ENCODE assay signal across 8 cellular contexts in the genomic region with DNA sequence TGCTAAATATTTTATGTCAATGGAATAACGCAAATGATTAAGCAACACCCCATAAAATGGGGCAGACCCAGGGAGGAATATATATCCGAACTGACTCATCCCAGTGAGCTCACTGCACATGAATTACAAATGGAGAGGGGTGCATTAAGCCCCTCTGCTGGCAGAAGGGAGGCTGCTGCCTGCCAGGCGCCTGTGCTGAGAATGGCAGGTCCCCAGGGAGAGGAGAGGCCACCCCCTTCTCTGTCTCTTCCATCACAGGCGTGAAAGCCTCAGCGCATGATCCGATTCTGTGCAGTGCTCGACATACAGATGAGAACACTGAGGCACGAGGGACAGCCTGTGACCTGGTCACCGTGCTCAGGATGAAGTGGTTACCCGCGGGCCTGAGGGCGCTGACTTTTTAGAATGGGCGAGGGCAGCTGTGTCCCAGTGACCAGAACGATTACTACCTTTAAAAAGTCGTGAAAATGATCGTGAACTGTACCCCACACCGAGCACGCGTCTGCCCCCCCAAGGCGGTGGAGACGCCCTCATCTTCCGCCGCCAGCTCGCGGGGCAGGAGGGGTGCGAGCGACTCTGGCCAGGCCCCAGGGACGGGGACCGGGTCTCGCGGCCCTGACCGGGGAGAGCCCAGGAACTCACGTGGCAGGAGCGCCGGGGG.
DNase-seq lines count a peak whose midpoint lies in the region; ATAC-seq, FAIRE-seq and TF ChIP-seq lines count a peak whose summit lies in the region.
"Not testable (repeated sequence)": the region's sequence is repeated elsewhere in the genome, so short reads cannot be mapped to it uniquely, and the experiment has no call there.

No MANE protein-coding gene starts in this region.

- H3K27ac ChIP-seq in GM12878 (ENCODE audit: control insufficient read depth, insufficient read depth), result peak overlapping the region; percentile 65

- in situ Hi-C loops in GM12878 (cut with MboI), result not testable (repeated sequence)

- not testable (repeated sequence) for H4K20me1 ChIP-seq in GM12878 (ENCODE audit: control insufficient read depth, insufficient read depth)

- not testable (repeated sequence) for H3K36me3 ChIP-seq in GM12878 (ENCODE audit: control insufficient read depth in 2 of 2, insufficient read depth in 2 of 2, low read length in 1 of 2)

- DNase-seq in AG04449 (ENCODE audit: low read depth, low spot score), result peak; percentile 28
- not testable (repeated sequence) for DNase-seq in H54 (ENCODE audit: insufficient read length, low spot score); activated B cell treated with CpG ODN at 0.5 μM for 24 hours; GM12878 (ENCODE audit: low read depth, low spot score)
- DNase-seq in NCI-H446 treated with DMSO at 0.1 percent for 48 hours (lab: John Stamatoyannopoulos, UW), result peak; percentile 2
- DNase-seq in foreskin fibroblast, result peak; percentile 85 to 89
- peak; percentile 27 for DNase-seq in stimulated activated CD4-positive, alpha-beta T cell treated with anti-CD3 and anti-CD28 coated beads, Interleukin-1b, Interleukin-23, amount 100 ng/mL, for 48 hours

- CTCF ChIA-PET in AG04449 (lab: Yijun Ruan, JAX); activated B cell treated with CpG ODN at 0.5 μM for 24 hours (lab: Charles Lee): not testable (repeated sequence)
- CTCF ChIA-PET in GM12878 (lab: Yijun Ruan, JAX), result interaction anchor here (1.3 to 1.5 kb wide), 2 partner anchors 12 to 262 kb away, joined by 3 read pairs; no protein-coding TSS in a partner anchor

- intact Hi-C loops in activated B cell treated with CpG ODN at 0.5 μM for 24 hours (cut with micrococcal nuclease), result not testable (repeated sequence)
- intact Hi-C loops in GM12878 (cut with micrococcal nuclease; ENCODE audit: unreplicated experiment), result loop anchor here (10.0 kb wide), 1 partner anchor 250 kb away; no protein-coding TSS in a partner anchor

- peak overlapping the region; percentile 82 for H3K4me2 ChIP-seq in GM12878 (ENCODE audit: control insufficient read depth, insufficient read depth)

- peak overlapping the region; percentile 82 for H3K27ac Mint-ChIP-seq in activated B cell treated with CpG ODN at 0.5 μM for 24 hours

- H3K4me3 Mint-ChIP-seq in activated B cell treated with CpG ODN at 0.5 μM for 24 hours, result peak overlapping the region; percentile 98

- H3K27me3 ChIP-seq in GM12878 (replicated peaks in 1 of 2; ENCODE audit: control insufficient read depth in 2 of 2, insufficient read depth in 2 of 2, low read length in 1 of 2); mononuclear cell (ENCODE audit: insufficient read depth, low read length): not testable (repeated sequence)

- not testable (repeated sequence) for H3K9me3 Mint-ChIP-seq in activated B cell treated with CpG ODN at 0.5 μM for 24 hours

- ATAC-seq in activated B cell treated with CpG ODN at 0.5 μM for 24 hours (ENCODE audit: low read depth); GM12878: not testable (repeated sequence)

- WGBS in GM12878 (ENCODE audit: insufficient coverage, insufficient replicate concordance, low lambda C conversion rate, missing lambda C conversion rate), result 3% methylated on average over 35 of the region's 35 CpGs

- peak overlapping the region; percentile 66 for H3K4me3 ChIP-seq in AG04449 (ENCODE audit: low read depth, low read length)
- peak overlapping the region; percentile 73 for H3K4me3 ChIP-seq in GM12878
- peak overlapping the region; percentile 54 to 59 for H3K4me3 ChIP-seq in foreskin fibroblast (ENCODE audit: low read depth in 1 of 2, low read length in 2 of 2)
- peak overlapping the region; percentile 52 for H3K4me3 ChIP-seq in mononuclear cell (ENCODE audit: low read length)

- 0 out of 2 replicates have a peak, but pooled peaks have one; percentile 4 for TF ChIP-seq POLR2A in H54 (IDR thresholded peaks at IDR 0.05; ENCODE audit: low read depth, low read length)
- not testable (repeated sequence) for TF ChIP-seq POLR2A in GM12878 (IDR thresholded peaks at IDR 0.05; ENCODE audit: low read depth, low read length)

- H3K27me3 Mint-ChIP-seq in activated B cell treated with CpG ODN at 0.5 μM for 24 hours, result not testable (repeated sequence)

- H3K9ac ChIP-seq in GM12878 (ENCODE audit: control insufficient read depth, insufficient read depth, low read length), result peak overlapping the region; percentile 76

- not testable (repeated sequence) for H3K79me2 ChIP-seq in GM12878 (ENCODE audit: control insufficient read depth, insufficient read depth, low read length)

- BruUV-seq in GM12878 (replicated peaks; lab: Mats Ljungman, UMichigan), result not testable (repeated sequence)

- RAD21 ChIA-PET in GM12878 (lab: Charles Lee; ENCODE audit: unreplicated experiment), result not testable (repeated sequence)

- H3K9me3 ChIP-seq in GM12878 (replicated peaks; ENCODE audit: control insufficient read depth, insufficient read depth, low read length); mononuclear cell (ENCODE audit: low read depth, low read length): not testable (repeated sequence)

- POLR2A ChIA-PET in AG04449 (lab: Yijun Ruan, JAX); GM12878 (lab: Charles Lee): not testable (repeated sequence)
- POLR2A ChIA-PET in activated B cell treated with CpG ODN at 0.5 μM for 24 hours (lab: Charles Lee), result interaction anchor here (1.3 kb wide), 1 partner anchor 12 kb away, joined by 3 read pairs; no protein-coding TSS in a partner anchor

- not testable (repeated sequence) for TF ChIP-seq CTCF in AG04449 (IDR thresholded peaks at IDR 0.05; ENCODE audit: insufficient read depth, low read length, missing control alignments); activated B cell treated with CpG ODN at 0.5 μM for 24 hours (IDR thresholded peaks at IDR 0.05); GM12878 (IDR thresholded peaks at IDR 0.05 in 2 of 3, conservative IDR thresholded peaks at IDR 0.05 in 1 of 3; ENCODE audit: control insufficient read depth in 2 of 3, extremely low read depth in 1 of 3, insufficient read depth in 1 of 3, low read depth in 3 of 3, low read length in 3 of 3); foreskin fibroblast (IDR thresholded peaks at IDR 0.05; ENCODE audit: low read depth, low read length)

- H3K4me1 Mint-ChIP-seq in activated B cell treated with CpG ODN at 0.5 μM for 24 hours, result peaks cover 13% of the 10 kb centered on the region

- not testable (repeated sequence) for TF ChIP-seq EP300 in GM12878 (IDR thresholded peaks at IDR 0.05; ENCODE audit: borderline replicate concordance in 1 of 2, control insufficient read depth in 1 of 2, low read depth in 2 of 2, low read length in 2 of 2)

- not testable (repeated sequence) for FAIRE-seq in H54 (lab: Jason Lieb, UNC); GM12878 (lab: Jason Lieb, UNC)

- SMC1A ChIA-PET in GM12878 (lab: Charles Lee; ENCODE audit: uncharacterized antibody, unreplicated experiment), result not testable (repeated sequence)

- not testable (repeated sequence) for TF ChIP-seq RAD21 in GM12878 (IDR thresholded peaks at IDR 0.05; ENCODE audit: insufficient read depth, low read depth, low read length)

- peak overlapping the region; percentile 69 for H2AFZ ChIP-seq in GM12878 (ENCODE audit: control insufficient read depth, low read depth, low read length)

- H3K36me3 Mint-ChIP-seq in activated B cell treated with CpG ODN at 0.5 μM for 24 hours (ENCODE audit: low read depth), result peaks cover 27% of the 10 kb centered on the region

- not testable (repeated sequence) for H3K4me1 ChIP-seq in GM12878 (ENCODE audit: control insufficient read depth, insufficient read depth, low read length); mononuclear cell (ENCODE audit: insufficient read depth, low read length)

TF ChIP-seq in GM12878, 131 proteins besides CTCF, POLR2A, EP300 and RAD21:
- peak; percentile 33; the same call in 1 of the 2 replicates for TF ChIP-seq SIN3A (IDR thresholded peaks at IDR 0.05; ENCODE audit: low read depth, low read length)
- TF ChIP-seq, protein P1, sequence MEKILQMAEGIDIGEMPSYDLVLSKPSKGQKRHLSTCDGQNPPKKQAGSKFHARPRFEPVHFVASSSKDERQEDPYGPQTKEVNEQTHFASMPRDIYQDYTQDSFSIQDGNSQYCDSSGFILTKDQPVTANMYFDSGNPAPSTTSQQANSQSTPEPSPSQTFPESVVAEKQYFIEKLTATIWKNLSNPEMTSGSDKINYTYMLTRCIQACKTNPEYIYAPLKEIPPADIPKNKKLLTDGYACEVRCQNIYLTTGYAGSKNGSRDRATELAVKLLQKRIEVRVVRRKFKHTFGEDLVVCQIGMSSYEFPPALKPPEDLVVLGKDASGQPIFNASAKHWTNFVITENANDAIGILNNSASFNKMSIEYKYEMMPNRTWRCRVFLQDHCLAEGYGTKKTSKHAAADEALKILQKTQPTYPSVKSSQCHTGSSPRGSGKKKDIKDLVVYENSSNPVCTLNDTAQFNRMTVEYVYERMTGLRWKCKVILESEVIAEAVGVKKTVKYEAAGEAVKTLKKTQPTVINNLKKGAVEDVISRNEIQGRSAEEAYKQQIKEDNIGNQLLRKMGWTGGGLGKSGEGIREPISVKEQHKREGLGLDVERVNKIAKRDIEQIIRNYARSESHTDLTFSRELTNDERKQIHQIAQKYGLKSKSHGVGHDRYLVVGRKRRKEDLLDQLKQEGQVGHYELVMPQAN (conservative IDR thresholded peaks at IDR 0.05), result peak; percentile 81; the same call in 1 of the 2 replicates
- TF ChIP-seq MXI1 (IDR thresholded peaks at IDR 0.05; ENCODE audit: low read depth, low read length), result 0 out of 2 replicates have a peak, but pooled peaks have one; percentile 5
- peak in 1 of 2 experiments; percentile 85; a peak in 1 of 4 replicates for TF ChIP-seq BHLHE40 (IDR thresholded peaks at IDR 0.05; ENCODE audit: borderline replicate concordance in 1 of 2, low read depth in 2 of 2, low read length in 1 of 2)
- peak; percentile 88 for TF ChIP-seq MEF2B (IDR thresholded peaks at IDR 0.05; ENCODE audit: partially characterized antibody, poor library complexity, severe bottlenecking)
